8 cellular contexts compared by ENCODE assay signal in the genomic region with DNA sequence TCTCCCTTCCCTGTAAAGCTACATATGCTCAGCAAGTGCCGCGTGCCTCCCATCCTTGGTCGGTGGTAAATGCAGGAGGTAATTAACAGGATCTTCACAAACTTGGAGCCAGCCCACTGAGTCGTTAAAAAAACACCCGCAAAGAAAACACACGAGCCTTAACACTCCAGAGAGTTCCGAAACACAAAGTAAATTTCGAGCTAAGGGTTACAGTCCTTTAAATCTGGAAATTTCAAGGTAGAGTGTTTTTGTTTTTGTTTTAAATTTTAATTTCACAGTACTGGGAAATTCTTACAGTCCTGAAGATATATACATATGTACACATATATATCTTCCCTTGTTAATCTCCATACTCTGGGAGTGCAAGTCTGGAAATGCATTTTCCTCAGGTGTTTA. TPM values are rescaled to one million over a fixed set of nuclear protein-coding genes. Genes with fewer than 3 reads are reported as not detected.
DNase-seq lines count a peak whose midpoint lies in the region; ATAC-seq and TF ChIP-seq lines count a peak whose summit lies in the region.

No MANE protein-coding gene starts in this region.

- no peaks in the 10 kb centered on the region for H3K9me2 ChIP-seq in OCI-LY1 (ENCODE audit: low read depth, low read length)

- H3F3A ChIP-seq in OCI-LY1 (ENCODE audit: insufficient read depth, low read length), result no peaks in the 10 kb centered on the region

- H3K4me3 ChIP-seq in OCI-LY1 (ENCODE audit: low read depth, low read length, poor library complexity, severe bottlenecking) (peak overlapping the region; percentile 70), prostate gland (peak overlapping the region; percentile 93 to 97)

- H3K9ac ChIP-seq in OCI-LY1 (ENCODE audit: low read length), result peak overlapping the region; percentile 57

- no peaks in the 10 kb centered on the region for H3K79me2 ChIP-seq in OCI-LY1 (ENCODE audit: insufficient read depth, low read length)

- H3K9me3 ChIP-seq in OCI-LY1 (ENCODE audit: low read length), result no peaks in the 10 kb centered on the region
- H3K9me3 ChIP-seq in prostate gland, result no peaks in the 10 kb centered on the region

- TF ChIP-seq CTCF in OCI-LY1 (IDR thresholded peaks at IDR 0.05; ENCODE audit: low read length), result no peak
- no peak for TF ChIP-seq CTCF in prostate gland (IDR thresholded peaks at IDR 0.05)

- ATAC-seq in GM18502 (IDR thresholded peaks at IDR 0.05; ENCODE audit: poor library complexity, unreplicated experiment), result peak; percentile 2

- no peak for TF ChIP-seq POLR2A in prostate gland (IDR thresholded peaks at IDR 0.05)

- intact Hi-C loops in prostate gland (cut with DNase I), result no loop called here

- no peak overlapping the region for H2AFZ ChIP-seq in OCI-LY1 (ENCODE audit: low read length)

- H3K27me3 ChIP-seq in OCI-LY1 (ENCODE audit: insufficient read depth, low read length) (no peaks in the 10 kb centered on the region), prostate gland (replicated peaks; ENCODE audit: insufficient read depth) (no peaks in the 10 kb centered on the region)

- H3K4me1 ChIP-seq in OCI-LY1 (ENCODE audit: insufficient read depth, low read length, severe bottlenecking), result peaks cover 16% of the 10 kb centered on the region
- H3K4me1 ChIP-seq in prostate gland (replicated peaks), result peaks cover 4% of the 10 kb centered on the region

- H3K4me2 ChIP-seq in OCI-LY1 (ENCODE audit: low read length), result peak overlapping the region; percentile 83

- DNase-seq in epithelial cell of prostate (ENCODE audit: low read depth, low spot score), result no peak
- no peak for DNase-seq in prostate gland (ENCODE audit: low spot score)
- no peak for DNase-seq in NCI-H1417 treated with DMSO at 0.1 percent for 48 hours (lab: John Stamatoyannopoulos, UW)
- no peak for DNase-seq in midbrain (lab: John Stamatoyannopoulos, UW)
- DNase-seq in OCI-M1 (lab: John Stamatoyannopoulos, UW), result no peak
- DNase-seq in activated CD8-positive, alpha-beta memory T cell treated with anti-CD3 and anti-CD28 coated beads, Interleukin-2, amount 50 U/mL, for 4 hours, result no peak

- H4K20me1 ChIP-seq in OCI-LY1 (ENCODE audit: insufficient read depth, low read length), result no peaks in the 10 kb centered on the region

- H3K27ac ChIP-seq in OCI-LY1 (ENCODE audit: low read depth, low read length, poor library complexity, severe bottlenecking) (no peak overlapping the region), epithelial cell of prostate (peak overlapping the region; percentile 89), prostate gland (peak overlapping the region; percentile 97 to 98)

- WGBS in prostate gland, result under 1% methylated on average over 8 of the region's 8 CpGs

- H3K36me3 ChIP-seq in OCI-LY1 (ENCODE audit: insufficient read depth, low read length) (no peaks in the 10 kb centered on the region), prostate gland (no peaks in the 10 kb centered on the region)

RNA-seq across cellular contexts. Expression of a gene that starts 1.1 kb away (rescaled TPM):
- total RNA-seq in prostate gland, result 10 to 100 TPM; 18.7 to 27.5 TPM
